ENCODE assay signal across 1 cellular context in the genomic region with DNA sequence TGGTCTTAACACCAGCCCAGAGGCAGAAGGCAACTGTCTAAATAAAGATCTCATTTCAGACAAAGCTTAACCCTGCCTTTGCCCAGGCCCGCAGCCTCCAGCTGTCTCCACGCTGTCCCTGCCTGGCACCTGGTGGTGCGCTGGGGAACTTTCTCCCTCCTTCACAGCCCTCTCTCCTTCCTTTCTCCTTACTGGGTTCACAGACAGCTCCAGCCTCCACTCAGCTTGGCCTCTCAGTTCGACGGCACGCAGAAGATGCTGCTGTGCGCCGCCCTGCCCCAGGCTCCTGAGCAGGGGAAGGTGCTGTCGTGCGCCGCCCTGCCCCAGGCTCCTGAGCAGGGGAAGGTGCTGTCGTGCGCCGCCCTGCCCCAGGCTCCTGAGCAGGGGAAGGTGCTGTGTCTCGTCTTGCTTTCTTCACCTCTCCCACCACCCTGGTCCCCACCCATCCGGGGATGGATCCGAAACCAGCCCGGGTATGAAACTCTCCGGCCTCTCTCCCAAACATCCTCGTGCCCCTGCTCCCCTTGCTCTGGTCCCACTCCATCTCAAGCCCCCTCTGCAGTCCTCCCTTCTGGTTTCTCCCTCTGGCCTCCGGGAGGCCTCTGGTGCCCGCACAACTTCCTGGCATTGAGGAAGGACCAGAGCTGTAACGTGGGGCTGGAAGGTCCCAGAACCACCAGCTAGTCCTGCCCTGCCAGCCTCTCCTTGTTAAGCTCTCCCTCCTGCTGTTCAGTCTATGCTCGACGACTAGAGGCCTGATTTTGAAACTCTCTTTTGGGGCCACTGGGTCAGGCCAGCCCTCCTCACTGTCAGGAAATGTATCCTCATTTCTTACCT.
TF ChIP-seq lines count a peak whose summit lies in the region.

No MANE protein-coding gene starts in this region.

TF ChIP-seq in SK-N-SH, 30 proteins besides CTCF, POLR2A, EP300 and RAD21 (continued from another document):
- TF ChIP-seq GATA2 (CRISPR knock-in tag; IDR thresholded peaks at IDR 0.05) (peak; percentile 80), EZH2phosphoT487 (IDR thresholded peaks at IDR 0.05; ENCODE audit: borderline replicate concordance, low read depth) (no peak)
